In the genomic region with DNA sequence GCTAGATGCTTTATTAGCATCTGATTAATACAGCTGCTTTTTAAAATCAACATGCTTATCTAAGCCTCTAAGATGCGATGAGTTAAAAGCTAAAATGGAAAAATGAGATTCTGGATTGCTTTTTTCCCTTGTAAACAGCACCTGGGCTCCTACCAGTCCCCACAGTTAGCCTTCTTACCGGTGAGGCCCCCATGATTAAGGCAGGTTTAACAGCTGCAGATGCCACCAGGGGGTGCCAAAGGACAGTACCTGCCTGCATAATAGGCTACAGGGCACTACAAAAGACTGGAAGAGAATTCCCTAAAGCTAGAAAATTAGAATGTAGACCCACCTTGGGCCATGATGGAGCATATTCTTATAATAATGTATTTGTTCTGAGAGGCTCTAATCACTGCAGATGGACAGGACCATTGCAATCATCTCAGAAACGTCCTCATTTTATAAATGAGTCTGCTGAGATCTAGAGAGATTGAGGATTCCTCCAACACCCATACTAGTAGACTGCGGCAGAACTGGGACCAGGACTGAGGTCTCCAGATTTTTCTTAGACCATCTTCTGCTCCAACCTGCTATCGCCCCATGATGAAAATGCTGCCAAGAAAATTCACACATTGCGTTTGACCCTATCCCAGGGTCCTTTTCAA, we compare ENCODE assay signal across 8 cellular contexts.
A peak's percentile ranks its signal among the peaks of the same experiment; 100 is the strongest.
DNase-seq lines count a peak whose midpoint lies in the region; ATAC-seq and TF ChIP-seq lines count a peak whose summit lies in the region.

No MANE protein-coding gene starts in this region.

- peak; percentile 91 for TF ChIP-seq CTCF in kidney epithelial cell (IDR thresholded peaks at IDR 0.05; ENCODE audit: insufficient read depth, low read length, poor library complexity, severe bottlenecking)

- peak; percentile 26 for DNase-seq in activated gamma-delta T cell treated with Interleukin-2 at 50 U/mL for 16 hours
- DNase-seq in activated gamma-delta T cell (lab: John Stamatoyannopoulos, UW) = no peak
- DNase-seq in NCI-H146 treated with DMSO at 0.1 percent for 48 hours (lab: John Stamatoyannopoulos, UW; ENCODE audit: unreplicated experiment) = peak; percentile 78
- peak; percentile 48 for DNase-seq in UCSD-AML1 (lab: John Stamatoyannopoulos, UW; ENCODE audit: unreplicated experiment)
- DNase-seq in T47D (ENCODE audit: low read depth in 1 of 2, low spot score in 1 of 2) = peak; percentile 20 to 72
- DNase-seq in kidney epithelial cell (ENCODE audit: low read depth) = peak; percentile 35
- peak; percentile 59 for DNase-seq in stimulated activated CD4-positive, alpha-beta T cell treated with anti-CD3 and anti-CD28 coated beads, Interleukin-4, amount 100 ng/mL, for 24 hours

- in situ Hi-C loops in T47D (cut with HindIII; ENCODE audit: low pct_unique_long_range_greater_than_20kb, low sequenced_read_pairs) = no loop called here

- H3K4me3 ChIP-seq in kidney epithelial cell (ENCODE audit: low read depth, low read length) = no peak overlapping the region

- no peaks in the 10 kb centered on the region for H3K36me3 ChIP-seq in kidney epithelial cell (ENCODE audit: control insufficient read depth, insufficient read depth, low read length)

- no peaks in the 10 kb centered on the region for H3K27me3 ChIP-seq in kidney epithelial cell (ENCODE audit: control insufficient read depth, insufficient read depth, low read length)

- peak; percentile 79 for ATAC-seq in HG02852 (IDR thresholded peaks at IDR 0.05; ENCODE audit: unreplicated experiment)
